Comparison of ENCODE assay signal across 8 cellular contexts in genomic region chr10:47705698-47706414, GRCh38. TPM values are rescaled to one million over a fixed set of nuclear protein-coding genes. Genes with fewer than 3 reads are reported as not detected.
A peak's percentile ranks its signal among the peaks of the same experiment; 100 is the strongest.
DNase-seq lines count a peak whose midpoint lies in the region; ATAC-seq and TF ChIP-seq lines count a peak whose summit lies in the region.
"Not testable (repeated sequence)": the region's sequence is repeated elsewhere in the genome, so short reads cannot be mapped to it uniquely, and the experiment has no call there.

No MANE protein-coding gene starts in this region.

- H3K27ac ChIP-seq in MM.1S (ENCODE audit: low read length): not testable (repeated sequence)
- H3K27ac ChIP-seq in spleen: peak overlapping the region in 5 of 8 donors; percentile 61 to 75 (median 71)
- H3K27ac ChIP-seq in upper lobe of left lung: peak overlapping the region in 3 of 4 donors; percentile 58 to 73 (median 64)

- H3K27me3 ChIP-seq in MM.1S (replicated peaks; ENCODE audit: insufficient read depth, low read length); spleen (replicated peaks in 1 of 7); upper lobe of left lung: not testable (repeated sequence)

- not testable (repeated sequence) for H3K36me3 ChIP-seq in MM.1S (replicated peaks; ENCODE audit: insufficient read depth, low read length); spleen; upper lobe of left lung

- not testable (repeated sequence) for H3K4me2 ChIP-seq in MM.1S (ENCODE audit: low read depth, low read length)

- WGBS in spleen, 5 donors: 0 to 2% (median 0%) methylated on average over 7 to 36 of the region's 66 CpGs
- 4% methylated on average over 4 of the region's 66 CpGs; no CpG with 5 or more reads in 1 of the 2 donors for WGBS in upper lobe of left lung, 2 donors

- not testable (repeated sequence) for H3F3A ChIP-seq in MM.1S (ENCODE audit: insufficient read depth, low read length)

- H3K9me3 ChIP-seq in MM.1S (replicated peaks; ENCODE audit: insufficient read depth, low read length); spleen; upper lobe of left lung: not testable (repeated sequence)

- H4K20me1 ChIP-seq in MM.1S (ENCODE audit: insufficient read depth, low read length): not testable (repeated sequence)

- peak overlapping the region; percentile 37; the same call in 1 of the 2 replicates for H3K4me3 ChIP-seq in MM.1S (ENCODE audit: low read length)
- peak overlapping the region in 6 of 8 donors; percentile 21 to 63 (median 27) for H3K4me3 ChIP-seq in spleen
- H3K4me3 ChIP-seq in upper lobe of left lung: peak overlapping the region in 3 of 4 donors; percentile 37 to 49 (median 46)

- not testable (repeated sequence) for TF ChIP-seq POLR2A in spleen (IDR thresholded peaks at IDR 0.05)
- peak in 1 of 4 donors; percentile 53 for TF ChIP-seq POLR2A in upper lobe of left lung (IDR thresholded peaks at IDR 0.05)

- DNase-seq in MM.1S: peak; percentile 5
- peak; percentile 81 for DNase-seq in activated CD8-positive, alpha-beta memory T cell treated with anti-CD3 and anti-CD28 coated beads for 24 hours
- peak; percentile 2 for DNase-seq in cerebellar cortex (ENCODE audit: low spot score)
- peak; percentile 2 for DNase-seq in kidney tubule cell (ENCODE audit: low spot score)
- peak; percentile 90 for DNase-seq in spleen
- peak; percentile 59 to 97 for DNase-seq in upper lobe of left lung

- H3K79me2 ChIP-seq in MM.1S (ENCODE audit: low read length): not testable (repeated sequence)

- intact Hi-C loops in spleen (cut with DNase I; ENCODE audit: low total_unique reads): not testable (repeated sequence)

- not testable (repeated sequence) for H2AFZ ChIP-seq in MM.1S (ENCODE audit: low read length)

- TF ChIP-seq CTCF in MM.1S (IDR thresholded peaks at IDR 0.05; ENCODE audit: low read length); spleen (IDR thresholded peaks at IDR 0.05 in 8 of 11, conservative IDR thresholded peaks at IDR 0.05 in 3 of 11); upper lobe of left lung (IDR thresholded peaks at IDR 0.05): not testable (repeated sequence)

- H3K4me1 ChIP-seq in MM.1S (ENCODE audit: low read length); spleen; upper lobe of left lung: not testable (repeated sequence)

- not testable (repeated sequence) for H3K9ac ChIP-seq in MM.1S (ENCODE audit: low read length)

- not testable (repeated sequence) for TF ChIP-seq EP300 in upper lobe of left lung (IDR thresholded peaks at IDR 0.05)

- not testable (repeated sequence) for H3K9me2 ChIP-seq in MM.1S (replicated peaks; ENCODE audit: insufficient read depth, low read length)

- ATAC-seq in GM18870 (IDR thresholded peaks at IDR 0.05; ENCODE audit: unreplicated experiment) (peak; percentile 70), HG02798 (IDR thresholded peaks at IDR 0.05; ENCODE audit: poor library complexity, unreplicated experiment) (peak; percentile 96), upper lobe of left lung (ENCODE audit: low FRiP score in 2 of 2) (peak; percentile 96 to 100)

RNA-seq across cellular contexts. Expression of gene SYT15B, which starts 57.5 kb away (rescaled TPM):
- 1 to 10 TPM in 6 of 7 donors, under 1 TPM in 1; 0.26 to 2.2 (median 1.6) TPM for total RNA-seq in spleen
- polyA plus RNA-seq in spleen: under 1 TPM; 0.04 to 0.36 (median 0.06) TPM
- 10 to 100 TPM; 25.2 to 95.6 (median 53.4) TPM for total RNA-seq in upper lobe of left lung

Comparison
In these comparisons a context has a peak if more than half of its experiments do, and no peak if none do; other contexts are left out.
1. DNase-seq: peak in every context shown above with its lines; median percentile 90 in spleen; 81 in activated CD8-positive, alpha-beta memory T cell treated with anti-CD3 and anti-CD28 coated beads for 24 hours; 78 in upper lobe of left lung; 5 in MM.1S; 2 in cerebellar cortex; 2 in kidney tubule cell.
2. RNA of gene SYT15B, which starts 57.5 kb away (total RNA-seq): 25.2 to 95.6 TPM in upper lobe of left lung; 0.26 to 2.2 TPM in spleen; every median in the first group is over 4 times any median in the second.
3. Peak in every context shown above with its lines, with median percentiles within 50 percentile points of each other: ATAC-seq and H3K4me3 ChIP-seq.